In the genomic region with DNA sequence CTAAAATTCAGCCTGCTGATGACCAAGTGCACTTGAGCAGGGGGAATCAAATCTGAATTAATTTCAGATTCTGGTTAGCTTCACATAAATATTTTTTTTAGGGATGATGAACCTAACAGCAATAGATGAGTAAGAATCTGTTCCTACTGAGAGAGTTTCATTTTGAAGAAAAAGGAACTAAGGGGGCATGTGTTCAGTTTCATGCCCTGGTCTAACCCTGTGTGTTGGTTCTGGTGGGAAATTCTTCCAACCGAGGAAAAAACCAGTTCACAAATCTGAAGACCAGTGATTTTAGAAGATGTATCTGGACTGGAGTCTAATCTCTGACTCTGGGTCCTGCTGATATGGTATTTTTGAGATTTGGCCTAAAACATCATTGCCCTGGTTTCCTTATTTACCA, we compare ENCODE assay signal across 15 cellular contexts.
DNase-seq lines count a peak whose midpoint lies in the region; ATAC-seq and TF ChIP-seq lines count a peak whose summit lies in the region.
"Had no signal": no experiment of that assay in that cellular context is flagged by ENCODE, and none has a peak within 500 bp of the region (broad histone marks: within the 10 kb centered on the region; RNA-seq: fewer than 3 reads in every experiment).

No MANE protein-coding gene starts in this region.

- H2AFZ ChIP-seq in Loucy (ENCODE audit: low read length), result no peak overlapping the region

- no peak for TF ChIP-seq CTCF in Loucy (conservative IDR thresholded peaks at IDR 0.05; ENCODE audit: low read length)

- peak overlapping the region; percentile 91 for H3K4me2 ChIP-seq in Loucy (ENCODE audit: low read depth, low read length, poor library complexity, severe bottlenecking)

- H3K9me3 ChIP-seq in Loucy (ENCODE audit: insufficient read depth, low read depth, low read length), result no peaks in the 10 kb centered on the region
- H3K9me3 ChIP-seq in effector memory CD4-positive, alpha-beta T cell (ENCODE audit: control insufficient read depth, low read length), result no peaks in the 10 kb centered on the region

- ATAC-seq in GM18498 (IDR thresholded peaks at IDR 0.05; ENCODE audit: unreplicated experiment), result peak; percentile 39
- peak; percentile 24 for ATAC-seq in GM21367 (IDR thresholded peaks at IDR 0.05; ENCODE audit: unreplicated experiment)
- ATAC-seq in HG02840 (IDR thresholded peaks at IDR 0.05; ENCODE audit: low FRiP score, unreplicated experiment), result no peak
- no peak for ATAC-seq in GM18873 (IDR thresholded peaks at IDR 0.05; ENCODE audit: low FRiP score, unreplicated experiment)
- ATAC-seq in HG03196 (IDR thresholded peaks at IDR 0.05; ENCODE audit: unreplicated experiment), result no peak

- H3F3A ChIP-seq in Loucy (ENCODE audit: low read depth), result peaks cover 71% of the 10 kb centered on the region

- peak overlapping the region; percentile 31 for H3K4me3 ChIP-seq in Loucy (ENCODE audit: low read length, poor library complexity, severe bottlenecking)
- no peak overlapping the region for H3K4me3 ChIP-seq in effector memory CD4-positive, alpha-beta T cell (ENCODE audit: insufficient read depth, low read depth, low read length, poor library complexity, severe bottlenecking)
- H3K4me3 ChIP-seq: coronary artery, SK-N-MC had no signal

- no peaks in the 10 kb centered on the region for H3K9me2 ChIP-seq in Loucy (replicated peaks; ENCODE audit: low read depth, low read length)

- H3K36me3 ChIP-seq in Loucy (ENCODE audit: insufficient read depth, low read length), result peaks cover 15% of the 10 kb centered on the region; the same call in 1 of the 2 replicates
- H3K36me3 ChIP-seq in effector memory CD4-positive, alpha-beta T cell (ENCODE audit: control insufficient read depth, insufficient read depth, low read length), result peaks cover 12% of the 10 kb centered on the region

- H3K4me1 ChIP-seq in Loucy (ENCODE audit: insufficient read depth, low read length, poor library complexity, severe bottlenecking), result peaks cover 95% of the 10 kb centered on the region
- peaks cover 75% of the 10 kb centered on the region for H3K4me1 ChIP-seq in effector memory CD4-positive, alpha-beta T cell (ENCODE audit: control insufficient read depth, insufficient read depth, low read length, poor library complexity, severe bottlenecking)

- no peak for DNase-seq in effector memory CD4-positive, alpha-beta T cell
- DNase-seq in activated effector memory CD4-positive, alpha-beta T cell treated with anti-CD3 and anti-CD28 coated beads, Interleukin-2, amount 50 U/mL, for 16 hours, result no peak
- DNase-seq: DMS79 treated with DMSO at 0.1 percent for 48 hours, glutamatergic neuron, midbrain, NCI-H2081 treated with DMSO at 0.1 percent for 48 hours, small intestine had no signal

- peak overlapping the region; percentile 75 for H3K9ac ChIP-seq in Loucy (ENCODE audit: low read depth, low read length, poor library complexity, severe bottlenecking)

- no peaks in the 10 kb centered on the region for H3K27me3 ChIP-seq in Loucy (ENCODE audit: insufficient read depth, low read length, poor library complexity, severe bottlenecking)
- no peaks in the 10 kb centered on the region for H3K27me3 ChIP-seq in effector memory CD4-positive, alpha-beta T cell (replicated peaks; ENCODE audit: control insufficient read depth, insufficient read depth, low read length, poor library complexity, severe bottlenecking)

- H4K20me1 ChIP-seq in Loucy (ENCODE audit: insufficient read depth, low read length, poor library complexity, severe bottlenecking), result no peaks in the 10 kb centered on the region

- peaks cover 21% of the 10 kb centered on the region for H3K79me2 ChIP-seq in Loucy (ENCODE audit: insufficient read depth, low read length)

- peak overlapping the region; percentile 24 for H3K27ac ChIP-seq in effector memory CD4-positive, alpha-beta T cell (ENCODE audit: insufficient read depth, low read length, poor library complexity, severe bottlenecking)
- H3K27ac ChIP-seq: coronary artery, SK-N-MC had no signal

Comparison
In these comparisons a context has a peak if more than half of its experiments do, and no peak if none do; other contexts are left out.
1. ATAC-seq: peak in GM18498 (single experiment) and GM21367 (single experiment); none in HG02840 (single experiment), GM18873 (single experiment) and HG03196 (single experiment).